11 cellular contexts compared by ENCODE assay signal in genomic region chr1:17831619-17832018, GRCh38.
DNase-seq lines count a peak whose midpoint lies in the region.
"Had no signal": no experiment of that assay in that cellular context is flagged by ENCODE, and none has a peak within 500 bp of the region (broad histone marks: within the 10 kb centered on the region; RNA-seq: fewer than 3 reads in every experiment).

No MANE protein-coding gene starts in this region.

- H3K4me1 ChIP-seq in mesenchymal stem cell (ENCODE audit: control insufficient read depth, insufficient read depth, low read depth, low read length): no peaks in the 10 kb centered on the region
- H3K4me1 ChIP-seq: pancreas had no signal

- no peak overlapping the region for H2BK5ac ChIP-seq in mesenchymal stem cell (ENCODE audit: low read depth, low read length, poor library complexity, severe bottlenecking)

- H2BK12ac ChIP-seq in mesenchymal stem cell (ENCODE audit: low read length in 2 of 2): no peak overlapping the region

- H3K9me3 ChIP-seq in mesenchymal stem cell (ENCODE audit: control insufficient read depth, low read length): no peaks in the 10 kb centered on the region
- H3K9me3 ChIP-seq: pancreas had no signal

- no peak overlapping the region for H3K18ac ChIP-seq in mesenchymal stem cell (ENCODE audit: low read depth in 1 of 2, low read length in 2 of 2)

- H2AK5ac ChIP-seq in mesenchymal stem cell (ENCODE audit: low read length, severe bottlenecking): no peak overlapping the region

- no peak overlapping the region for H3K4me2 ChIP-seq in mesenchymal stem cell (ENCODE audit: low read length, poor library complexity, severe bottlenecking)

- H3K9ac ChIP-seq in mesenchymal stem cell (ENCODE audit: low read length): no peak overlapping the region

- H2BK15ac ChIP-seq in mesenchymal stem cell (ENCODE audit: low read depth, poor library complexity, severe bottlenecking): no peak overlapping the region

- no peak overlapping the region for H3K4me3 ChIP-seq in mesenchymal stem cell (ENCODE audit: insufficient read depth in 1 of 2, low read depth in 1 of 2, low read length in 2 of 2)
- H3K4me3 ChIP-seq: pancreas had no signal

- H4K8ac ChIP-seq in mesenchymal stem cell (ENCODE audit: low read length): no peak overlapping the region

- H2AFZ ChIP-seq in mesenchymal stem cell (ENCODE audit: low read depth, low read length): no peak overlapping the region

- 56% methylated on average over 6 of the region's 7 CpGs for WGBS in mesenchymal stem cell

- no peak overlapping the region for H3K27ac ChIP-seq in mesenchymal stem cell (ENCODE audit: low read length, poor library complexity, severe bottlenecking)
- H3K27ac ChIP-seq: pancreas had no signal

- H3K4ac ChIP-seq in mesenchymal stem cell (ENCODE audit: low read depth in 1 of 2, low read length in 2 of 2): no peak overlapping the region

- H3K79me1 ChIP-seq in mesenchymal stem cell (replicated peaks; ENCODE audit: low read length, poor library complexity, severe bottlenecking): no peaks in the 10 kb centered on the region

- no peak overlapping the region for H3K23ac ChIP-seq in mesenchymal stem cell (ENCODE audit: low read length in 2 of 2)

- DNase-seq in GM03348 (ENCODE audit: low spot score) (peak; percentile 68), Kasumi-1 (lab: John Stamatoyannopoulos, UW) (peak; percentile 39 to 42), brain pericyte (ENCODE audit: low read depth, low spot score) (peak; percentile 12), mesenchymal stem cell (peak; percentile 47), GM19238 (ENCODE audit: insufficient read length, low spot score) (no peak), SHP77 (lab: John Stamatoyannopoulos, UW) (no peak), cortex of kidney (lab: John Stamatoyannopoulos, UW) (no peak)
- no peak for DNase-seq in activated CD4-positive, CD25-positive, alpha-beta regulatory T cell treated with anti-CD3 and anti-CD28 coated beads, Interleukin-2, amount 50 U/mL, for 72 hours
- DNase-seq: NCI-H2171 treated with DMSO at 0.1 percent for 48 hours; pancreas; stimulated activated naive CD8-positive, alpha-beta T cell treated with anti-CD3 and anti-CD28 coated beads, Interleukin-15, amount 100 ng/mL, for 72 hours had no signal

- H3K27me3 ChIP-seq in mesenchymal stem cell (ENCODE audit: control insufficient read depth in 1 of 2, insufficient read depth in 1 of 2, low read length in 2 of 2): peaks cover 2 to 7% of the 10 kb centered on the region in 2 experiments
- H3K27me3 ChIP-seq: pancreas had no signal

- H4K91ac ChIP-seq in mesenchymal stem cell (ENCODE audit: low read length): no peak overlapping the region

- no peaks in the 10 kb centered on the region for H3K36me3 ChIP-seq in mesenchymal stem cell (ENCODE audit: control insufficient read depth in 1 of 2, insufficient read depth in 2 of 2, low read depth in 1 of 2, low read length in 2 of 2)
- H3K36me3 ChIP-seq: pancreas had no signal

- H2BK120ac ChIP-seq in mesenchymal stem cell (ENCODE audit: low read depth, low read length): no peak overlapping the region

- no peak overlapping the region for H3K14ac ChIP-seq in mesenchymal stem cell (ENCODE audit: low read length in 2 of 2)

Comparison
In these comparisons a context has a peak if more than half of its experiments do, and no peak if none do; other contexts are left out.
1. DNase-seq: peak in GM03348 (single experiment), Kasumi-1 (2 of 2), brain pericyte (single experiment) and mesenchymal stem cell (single experiment); none in activated CD4-positive, CD25-positive, alpha-beta regulatory T cell treated with anti-CD3 and anti-CD28 coated beads, Interleukin-2, amount 50 U/mL, for 72 hours (single experiment), GM19238 (single experiment), SHP77 (0 of 2) and cortex of kidney (single experiment).